8 cellular contexts compared by ENCODE assay signal in genomic region chr18:21740724-21741510, GRCh38. TPM values are rescaled to one million over a fixed set of nuclear protein-coding genes. Genes with fewer than 3 reads are reported as not detected.
DNase-seq lines count a peak whose midpoint lies in the region; ATAC-seq and TF ChIP-seq lines count a peak whose summit lies in the region.

TSS of gene MIB1 (plus strand) at chr18:21740792. CDS start at chr18:21741584, 792 bp downstream.

- peaks cover 25% of the 10 kb centered on the region for H3K9me3 Mint-ChIP-seq in neural progenitor cell

- TF ChIP-seq POLR2A in uterus (IDR thresholded peaks at IDR 0.05) = peak; percentile 78 to 79

- H2AFZ ChIP-seq in OCI-LY3 (ENCODE audit: low read depth, low read length) (peak within 1 kb of the TSS; percentile 95), neural progenitor cell (replicated peaks) (peak within 1 kb of the TSS; percentile 84)

- DNase-seq in DMS 273 treated with DMSO at 0.1 percent for 48 hours (lab: John Stamatoyannopoulos, UW) (peak; percentile 91), foreskin melanocyte (peak; percentile 95), neural progenitor cell (ENCODE audit: low spot score) (peak; percentile 100), uterus (peak; percentile 60 to 99)
- DNase-seq in activated T-helper 9 cell treated with anti-CD3 and anti-CD28 coated beads, Interleukin-2, amount 50 U/mL, for 16 hours (ENCODE audit: low read depth) = peak; percentile 39

- no peaks in the 10 kb centered on the region for H3K36me3 ChIP-seq in OCI-LY3 (replicated peaks; ENCODE audit: low read depth, low read length)
- H3K36me3 ChIP-seq in neural progenitor cell = no peaks in the 10 kb centered on the region
- H3K36me3 ChIP-seq in uterus = no peaks in the 10 kb centered on the region

- H3K4me2 ChIP-seq in OCI-LY3 (ENCODE audit: low read length) (peak within 1 kb of the TSS; percentile 96), neural progenitor cell (peak within 1 kb of the TSS; percentile 92)

- H3K9me3 ChIP-seq in OCI-LY3 (ENCODE audit: insufficient read depth, low read length) (no peaks in the 10 kb centered on the region), neural progenitor cell (ENCODE audit: low read depth) (no peaks in the 10 kb centered on the region), uterus (no peaks in the 10 kb centered on the region)

- H3K36me3 Mint-ChIP-seq in neural progenitor cell = peaks cover 15% of the 10 kb centered on the region

- TF ChIP-seq CTCF in OCI-LY3 (IDR thresholded peaks at IDR 0.05; ENCODE audit: low read depth, low read length) (no peak), neural progenitor cell (IDR thresholded peaks at IDR 0.05) (no peak), uterus (IDR thresholded peaks at IDR 0.05) (peak in 1 of 4 experiments; percentile 5)

- H3K27ac Mint-ChIP-seq in neural progenitor cell = peak within 1 kb of the TSS; percentile 96

- intact Hi-C loops in uterus (cut with DNase I; ENCODE audit: low total_unique reads) = no loop called here

- peaks cover 22% of the 10 kb centered on the region for H3F3A ChIP-seq in neural progenitor cell (ENCODE audit: low read depth)

- H3K27me3 ChIP-seq in OCI-LY3 (ENCODE audit: low read depth, low read length) (no peaks in the 10 kb centered on the region), neural progenitor cell (no peaks in the 10 kb centered on the region), uterus (no peaks in the 10 kb centered on the region)

- H4K20me1 ChIP-seq in OCI-LY3 (ENCODE audit: insufficient read depth, low read length) = peaks cover 6% of the 10 kb centered on the region; the same call in 1 of the 2 replicates
- peaks cover 45% of the 10 kb centered on the region for H4K20me1 ChIP-seq in neural progenitor cell (ENCODE audit: low read depth)

- peak within 1 kb of the TSS; percentile 97 for H3K4me3 Mint-ChIP-seq in neural progenitor cell

- peaks cover 37% of the 10 kb centered on the region for H3K79me2 ChIP-seq in OCI-LY3 (ENCODE audit: low read length)
- peaks cover 46% of the 10 kb centered on the region for H3K79me2 ChIP-seq in neural progenitor cell (ENCODE audit: low read depth)

- H3K9ac ChIP-seq in OCI-LY3 (ENCODE audit: low read length) (peak within 1 kb of the TSS; percentile 95), neural progenitor cell (peak within 1 kb of the TSS; percentile 77)

- peak; percentile 65 for ATAC-seq in GM19467 (IDR thresholded peaks at IDR 0.05; ENCODE audit: unreplicated experiment)
- ATAC-seq in HG03571 (IDR thresholded peaks at IDR 0.05; ENCODE audit: unreplicated experiment) = peak; percentile 55

- peak within 1 kb of the TSS; percentile 96 for H3K4me3 ChIP-seq in OCI-LY3 (ENCODE audit: low read length)
- H3K4me3 ChIP-seq in neural progenitor cell = peak within 1 kb of the TSS; percentile 81
- H3K4me3 ChIP-seq in uterus = peak within 1 kb of the TSS; percentile 69 to 98

- peaks cover 13% of the 10 kb centered on the region for H3K4me1 ChIP-seq in OCI-LY3 (ENCODE audit: low read length)
- H3K4me1 ChIP-seq in neural progenitor cell = peaks cover 38% of the 10 kb centered on the region
- H3K4me1 ChIP-seq in uterus = no peaks in the 10 kb centered on the region

- peaks cover 7% of the 10 kb centered on the region for H3K27me3 Mint-ChIP-seq in neural progenitor cell (ENCODE audit: insufficient read depth, low read depth)

- peaks cover 38% of the 10 kb centered on the region for H3K4me1 Mint-ChIP-seq in neural progenitor cell

- H3K27ac ChIP-seq in OCI-LY3 (ENCODE audit: low read length) (peak within 1 kb of the TSS; percentile 74), neural progenitor cell (peak within 1 kb of the TSS; percentile 97), uterus (peak within 1 kb of the TSS; percentile 97 to 100)

RNA-seq across cellular contexts. Expression of gene MIB1, which starts in this region (rescaled TPM):
- total RNA-seq in neural progenitor cell (ENCODE audit: low replicate concordance) (83.8 and 112 TPM in 2 replicates), uterus (100 to 1,000 TPM in 1 of 4 donors, 10 to 100 TPM in 3; 25.9 to 121 (median 64.1) TPM)

Comparison
In these comparisons a context has a peak if more than half of its experiments do, and no peak if none do; other contexts are left out.
1. Peak in every context shown above with its lines: DNase-seq, ATAC-seq, H3K4me3 ChIP-seq and H3K27ac ChIP-seq.
2. DNase-seq: peak in every context shown above with its lines; median percentile 100 in neural progenitor cell; 95 in foreskin melanocyte; 91 in DMS 273 treated with DMSO at 0.1 percent for 48 hours; 80 in uterus; 39 in activated T-helper 9 cell treated with anti-CD3 and anti-CD28 coated beads, Interleukin-2, amount 50 U/mL, for 16 hours.